Comparison of ENCODE assay signal across 8 cellular contexts in genomic region chr9:124254261-124254682, GRCh38. TPM values are rescaled to one million over a fixed set of nuclear protein-coding genes. Genes with fewer than 3 reads are reported as not detected.
A peak's percentile ranks its signal among the peaks of the same experiment; 100 is the strongest.
DNase-seq lines count a peak whose midpoint lies in the region; ATAC-seq and TF ChIP-seq lines count a peak whose summit lies in the region.

No MANE protein-coding gene starts in this region.

- H3K27ac Mint-ChIP-seq in activated naive CD4-positive, alpha-beta T cell treated with anti-CD3 and anti-CD28 coated beads, Interleukin-2, amount 50 U/mL, for 72 hours: no peak overlapping the region
- no peak overlapping the region for H3K27ac Mint-ChIP-seq in activated naive CD4-positive, alpha-beta T cell treated with anti-CD3 and anti-CD28 coated beads, Interleukin-2, amount 10 ng/mL, durations not matched to agents 7 days and 5 days
- H3K27ac Mint-ChIP-seq in activated B cell treated with CpG ODN at 0.5 μM for 24 hours (peak overlapping the region; percentile 79), type B pancreatic cell (no peak overlapping the region)
- peak overlapping the region; percentile 65 for H3K27ac Mint-ChIP-seq in stimulated activated naive CD8-positive, alpha-beta T cell treated with anti-CD3 and anti-CD28 coated beads, Interleukin-15, Interleukin-2, amounts not matched to agents 100 ng/mL and 50 ng/mL, for 24 hours

- intact Hi-C loops in activated B cell treated with CpG ODN at 0.5 μM for 24 hours (cut with micrococcal nuclease) (loop anchor here (1.0 to 2.0 kb wide), 3 partner anchors 15 to 52 kb away; no protein-coding TSS in a partner anchor), A673 (cut with micrococcal nuclease; ENCODE audit: unreplicated experiment) (no loop called here)

- no peak overlapping the region for H3K27ac ChIP-seq in A673 (ENCODE audit: low read depth, low read length, poor library complexity, severe bottlenecking)

- no peaks in the 10 kb centered on the region for H3K27me3 ChIP-seq in A673 (replicated peaks; ENCODE audit: insufficient read depth, low read depth, low read length, poor library complexity)

- CTCF ChIA-PET in activated naive CD4-positive, alpha-beta T cell treated with anti-CD3 and anti-CD28 coated beads, Interleukin-2, amount 10 ng/mL, durations not matched to agents 7 days and 5 days (lab: Charles Lee): interaction anchor here (0.6 kb wide), 1 partner anchor 122 kb away, joined by 3 read pairs; no protein-coding TSS in a partner anchor
- CTCF ChIA-PET in activated B cell treated with CpG ODN at 0.5 μM for 24 hours (lab: Charles Lee) (interaction anchor here (0.6 to 1.0 kb wide), 2 partner anchors 38 to 127 kb away, joined by 3 to 4 read pairs; no protein-coding TSS in a partner anchor), A673 (lab: Charles Lee) (no interaction called here)

- no TSS peak for BruUV-seq in A673 (replicated peaks; lab: Mats Ljungman, UMichigan)

- TF ChIP-seq CTCF in activated B cell treated with CpG ODN at 0.5 μM for 24 hours (IDR thresholded peaks at IDR 0.05): no peak
- no peak for TF ChIP-seq CTCF in A673 (conservative IDR thresholded peaks at IDR 0.05; ENCODE audit: low read depth, low read length)
- TF ChIP-seq CTCF in type B pancreatic cell (conservative IDR thresholded peaks at IDR 0.05): no peak

- no peaks in the 10 kb centered on the region for H3K4me1 ChIP-seq in A673 (ENCODE audit: insufficient read depth, low read length, poor library complexity, severe bottlenecking)

- H3K36me3 Mint-ChIP-seq in activated naive CD4-positive, alpha-beta T cell treated with anti-CD3 and anti-CD28 coated beads, Interleukin-2, amount 50 U/mL, for 72 hours: peaks cover 15 to 16% of the 10 kb centered on the region in 2 donors
- H3K36me3 Mint-ChIP-seq in activated naive CD4-positive, alpha-beta T cell treated with anti-CD3 and anti-CD28 coated beads, Interleukin-2, amount 10 ng/mL, durations not matched to agents 7 days and 5 days: peaks cover 5% of the 10 kb centered on the region
- H3K36me3 Mint-ChIP-seq in activated B cell treated with CpG ODN at 0.5 μM for 24 hours (ENCODE audit: low read depth): peaks cover 13% of the 10 kb centered on the region
- no peaks in the 10 kb centered on the region for H3K36me3 Mint-ChIP-seq in stimulated activated naive CD8-positive, alpha-beta T cell treated with anti-CD3 and anti-CD28 coated beads, Interleukin-15, Interleukin-2, amounts not matched to agents 100 ng/mL and 50 ng/mL, for 24 hours (ENCODE audit: low read depth)
- no peaks in the 10 kb centered on the region for H3K36me3 Mint-ChIP-seq in type B pancreatic cell

- H3K4me1 Mint-ChIP-seq in activated naive CD4-positive, alpha-beta T cell treated with anti-CD3 and anti-CD28 coated beads, Interleukin-2, amount 10 ng/mL, durations not matched to agents 7 days and 5 days: peaks cover 38% of the 10 kb centered on the region
- peaks cover 50% of the 10 kb centered on the region for H3K4me1 Mint-ChIP-seq in activated B cell treated with CpG ODN at 0.5 μM for 24 hours
- peaks cover 64% of the 10 kb centered on the region for H3K4me1 Mint-ChIP-seq in stimulated activated naive CD8-positive, alpha-beta T cell treated with anti-CD3 and anti-CD28 coated beads, Interleukin-15, Interleukin-2, amounts not matched to agents 100 ng/mL and 50 ng/mL, for 24 hours (ENCODE audit: low read depth)
- peaks cover 27% of the 10 kb centered on the region for H3K4me1 Mint-ChIP-seq in type B pancreatic cell (ENCODE audit: unreplicated experiment)

- peaks cover 67% of the 10 kb centered on the region for H3K27me3 Mint-ChIP-seq in activated naive CD4-positive, alpha-beta T cell treated with anti-CD3 and anti-CD28 coated beads, Interleukin-2, amount 10 ng/mL, durations not matched to agents 7 days and 5 days
- no peaks in the 10 kb centered on the region for H3K27me3 Mint-ChIP-seq in activated B cell treated with CpG ODN at 0.5 μM for 24 hours
- H3K27me3 Mint-ChIP-seq in stimulated activated naive CD8-positive, alpha-beta T cell treated with anti-CD3 and anti-CD28 coated beads, Interleukin-15, Interleukin-2, amounts not matched to agents 100 ng/mL and 50 ng/mL, for 24 hours: peaks cover 23% of the 10 kb centered on the region
- peaks cover 46% of the 10 kb centered on the region for H3K27me3 Mint-ChIP-seq in type B pancreatic cell

- POLR2A ChIA-PET in activated B cell treated with CpG ODN at 0.5 μM for 24 hours (lab: Charles Lee): interaction anchor here (0.6 to 1.5 kb wide), 3 partner anchors 11 to 44 kb away, joined by 3 to 4 read pairs (median 4); no protein-coding TSS in a partner anchor
- POLR2A ChIA-PET in A673 (lab: Charles Lee; ENCODE audit: low non-redundant PET): no interaction called here

- H3K4me3 Mint-ChIP-seq in activated naive CD4-positive, alpha-beta T cell treated with anti-CD3 and anti-CD28 coated beads, Interleukin-2, amount 10 ng/mL, durations not matched to agents 7 days and 5 days: no peak overlapping the region
- H3K4me3 Mint-ChIP-seq in activated B cell treated with CpG ODN at 0.5 μM for 24 hours (peak overlapping the region; percentile 58), type B pancreatic cell (no peak overlapping the region)
- peak overlapping the region; percentile 37 for H3K4me3 Mint-ChIP-seq in stimulated activated naive CD8-positive, alpha-beta T cell treated with anti-CD3 and anti-CD28 coated beads, Interleukin-15, Interleukin-2, amounts not matched to agents 100 ng/mL and 50 ng/mL, for 24 hours

- DNase-seq in activated naive CD4-positive, alpha-beta T cell treated with anti-CD3 and anti-CD28 coated beads, Interleukin-2, amount 50 U/mL, for 72 hours (ENCODE audit: low spot score in 2 of 2): peak in 1 of 2 donors; percentile 53
- DNase-seq in activated naive CD4-positive, alpha-beta T cell treated with anti-CD3 and anti-CD28 coated beads, Interleukin-2, amount 10 ng/mL, durations not matched to agents 7 days and 5 days: no peak
- DNase-seq in activated B cell treated with CpG ODN at 0.5 μM for 24 hours: no peak
- DNase-seq in A673 (ENCODE audit: low spot score): no peak
- DNase-seq in type B pancreatic cell (ENCODE audit: extremely low spot score, unreplicated experiment): no peak
- no peak for DNase-seq in NK-92 (lab: John Stamatoyannopoulos, UW; ENCODE audit: unreplicated experiment)

- no peaks in the 10 kb centered on the region for H3K36me3 ChIP-seq in A673 (ENCODE audit: insufficient read depth, low read length, poor library complexity, severe bottlenecking)

- no peaks in the 10 kb centered on the region for H3K9me3 Mint-ChIP-seq in activated naive CD4-positive, alpha-beta T cell treated with anti-CD3 and anti-CD28 coated beads, Interleukin-2, amount 50 U/mL, for 72 hours
- H3K9me3 Mint-ChIP-seq in activated naive CD4-positive, alpha-beta T cell treated with anti-CD3 and anti-CD28 coated beads, Interleukin-2, amount 10 ng/mL, durations not matched to agents 7 days and 5 days: no peaks in the 10 kb centered on the region
- H3K9me3 Mint-ChIP-seq in activated B cell treated with CpG ODN at 0.5 μM for 24 hours: no peaks in the 10 kb centered on the region
- no peaks in the 10 kb centered on the region for H3K9me3 Mint-ChIP-seq in stimulated activated naive CD8-positive, alpha-beta T cell treated with anti-CD3 and anti-CD28 coated beads, Interleukin-15, Interleukin-2, amounts not matched to agents 100 ng/mL and 50 ng/mL, for 24 hours
- no peaks in the 10 kb centered on the region for H3K9me3 Mint-ChIP-seq in type B pancreatic cell

- peak; percentile 78 to 95 for ATAC-seq in activated naive CD4-positive, alpha-beta T cell treated with anti-CD3 and anti-CD28 coated beads, Interleukin-2, amount 50 U/mL, for 72 hours
- ATAC-seq in HG02798 (IDR thresholded peaks at IDR 0.05; ENCODE audit: poor library complexity, unreplicated experiment) (peak; percentile 63), activated B cell treated with CpG ODN at 0.5 μM for 24 hours (ENCODE audit: low read depth) (peak; percentile 39)

- no peak overlapping the region for H3K4me3 ChIP-seq in A673 (ENCODE audit: low read depth, low read length, poor library complexity, severe bottlenecking)

- no peaks in the 10 kb centered on the region for H3K9me3 ChIP-seq in A673 (ENCODE audit: low read depth, low read length, poor library complexity, severe bottlenecking)

RNA-seq across cellular contexts. Expression of gene NEK6, which starts 3.5 kb away (rescaled TPM):
- 1 to 10 TPM; 3.1 to 5.4 TPM for total RNA-seq in activated naive CD4-positive, alpha-beta T cell treated with anti-CD3 and anti-CD28 coated beads, Interleukin-2, amount 50 U/mL, for 72 hours
- total RNA-seq in activated B cell treated with CpG ODN at 0.5 μM for 24 hours: 110 and 115 TPM in 2 replicates
- total RNA-seq in A673 (2021): 23.3 and 35.9 TPM in 2 replicates
- total RNA-seq in type B pancreatic cell (ENCODE audit: low replicate concordance): 4.6 and 19.3 TPM in 2 replicates

Comparison
In these comparisons a context has a peak if more than half of its experiments do, and no peak if none do; other contexts are left out.
1. H3K27ac Mint-ChIP-seq: peak in activated B cell treated with CpG ODN at 0.5 μM for 24 hours (single experiment) and stimulated activated naive CD8-positive, alpha-beta T cell treated with anti-CD3 and anti-CD28 coated beads, Interleukin-15, Interleukin-2, amounts not matched to agents 100 ng/mL and 50 ng/mL, for 24 hours (single experiment); none in activated naive CD4-positive, alpha-beta T cell treated with anti-CD3 and anti-CD28 coated beads, Interleukin-2, amount 50 U/mL, for 72 hours (0 of 2), activated naive CD4-positive, alpha-beta T cell treated with anti-CD3 and anti-CD28 coated beads, Interleukin-2, amount 10 ng/mL, durations not matched to agents 7 days and 5 days (single experiment) and type B pancreatic cell (single experiment).
2. H3K4me3 Mint-ChIP-seq: peak in activated B cell treated with CpG ODN at 0.5 μM for 24 hours (single experiment) and stimulated activated naive CD8-positive, alpha-beta T cell treated with anti-CD3 and anti-CD28 coated beads, Interleukin-15, Interleukin-2, amounts not matched to agents 100 ng/mL and 50 ng/mL, for 24 hours (single experiment); none in activated naive CD4-positive, alpha-beta T cell treated with anti-CD3 and anti-CD28 coated beads, Interleukin-2, amount 10 ng/mL, durations not matched to agents 7 days and 5 days (single experiment) and type B pancreatic cell (single experiment).
3. Peak in every context shown above with its lines, with median percentiles within 50 percentile points of each other: ATAC-seq.